In the genomic region with DNA sequence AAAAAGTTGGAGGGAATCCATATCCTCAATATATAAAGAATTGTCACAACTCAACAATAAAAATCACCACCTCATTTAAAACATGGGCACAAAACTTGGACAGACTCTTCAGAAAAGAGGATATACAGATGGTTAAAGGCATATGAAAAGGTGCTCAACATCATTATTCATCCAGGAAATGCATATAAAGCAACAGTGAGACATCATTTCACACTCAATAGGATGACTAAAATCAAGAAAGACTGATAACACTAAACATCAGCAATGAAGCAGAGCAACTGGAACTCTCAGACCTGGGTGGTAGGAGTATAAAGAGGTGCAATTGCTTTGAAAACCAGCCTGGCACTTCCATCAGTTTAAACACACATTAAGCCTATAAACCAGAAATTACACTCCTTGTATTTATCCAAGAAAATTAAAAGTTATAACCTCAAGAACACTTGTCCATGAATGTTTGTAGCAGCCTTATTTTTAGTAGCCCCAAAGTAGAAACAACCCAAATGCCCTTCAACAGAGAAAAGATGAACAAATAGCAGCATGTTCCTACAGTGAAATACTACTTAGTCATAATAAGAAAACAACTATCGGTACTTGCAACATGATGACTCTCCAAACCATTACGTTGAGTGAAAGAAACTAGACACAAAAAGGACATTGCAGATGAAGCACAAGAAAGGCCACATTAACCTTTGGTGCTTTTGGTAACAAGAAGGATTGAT, we compare ENCODE assay signal across 14 cellular contexts.
DNase-seq lines count a peak whose midpoint lies in the region; ATAC-seq, FAIRE-seq and TF ChIP-seq lines count a peak whose summit lies in the region.
"Had no signal": no experiment of that assay in that cellular context is flagged by ENCODE, and none has a peak within 500 bp of the region (broad histone marks: within the 10 kb centered on the region; RNA-seq: fewer than 3 reads in every experiment).

No MANE protein-coding gene starts in this region.

- no peaks in the 10 kb centered on the region for H3K9me2 ChIP-seq in Karpas-422 (replicated peaks; ENCODE audit: insufficient read depth, low read length)

- H3K4me2 ChIP-seq in HepG2 (ENCODE audit: low read depth, low read length) (no peak overlapping the region), Karpas-422 (ENCODE audit: low read depth, low read length, poor library complexity, severe bottlenecking) (no peak overlapping the region)

- 73% methylated on average over 2 of the region's 2 CpGs for WGBS in HepG2 (ENCODE audit: low lambda C conversion rate)
- WGBS in right lobe of liver (ENCODE audit: insufficient coverage, low coverage, low lambda C conversion rate, missing lambda C conversion rate) = 84% methylated on average over 2 of the region's 2 CpGs

- no peaks in the 10 kb centered on the region for H3K36me3 Mint-ChIP-seq in stimulated activated effector memory CD8-positive, alpha-beta T cell treated with anti-CD3 and anti-CD28 coated beads, Interleukin-12 subunit alpha, Interleukin-12 subunit beta, amount 100 ng/mL, for 72 hours

- H2AFZ ChIP-seq in HepG2 (ENCODE audit: low read length) = peak overlapping the region; percentile 32
- H2AFZ ChIP-seq in Karpas-422 (ENCODE audit: low read length) = no peak overlapping the region

- H3K9me3 ChIP-seq in HepG2 (ENCODE audit: low read length) (no peaks in the 10 kb centered on the region), right lobe of liver (no peaks in the 10 kb centered on the region), Karpas-422 (ENCODE audit: low read length) (no peaks in the 10 kb centered on the region)

- H3K79me2 ChIP-seq in HepG2 (ENCODE audit: insufficient read depth, low read length) = no peaks in the 10 kb centered on the region
- H3K79me2 ChIP-seq in Karpas-422 (ENCODE audit: low read length) = no peaks in the 10 kb centered on the region

- TF ChIP-seq RAD21 in HepG2 (CRISPR knock-in tag; IDR thresholded peaks at IDR 0.05) = no peak

- no peaks in the 10 kb centered on the region for H3K9me3 Mint-ChIP-seq in stimulated activated effector memory CD8-positive, alpha-beta T cell treated with anti-CD3 and anti-CD28 coated beads, Interleukin-12 subunit alpha, Interleukin-12 subunit beta, amount 100 ng/mL, for 72 hours
- H3K9me3 Mint-ChIP-seq: H9 had no signal

- H3K4me1 ChIP-seq in HepG2 (ENCODE audit: insufficient read depth, low read length) (peaks cover 11% of the 10 kb centered on the region), right lobe of liver (no peaks in the 10 kb centered on the region), Karpas-422 (ENCODE audit: low read length) (no peaks in the 10 kb centered on the region)

- H3K27ac Mint-ChIP-seq in stimulated activated effector memory CD8-positive, alpha-beta T cell treated with anti-CD3 and anti-CD28 coated beads, Interleukin-12 subunit alpha, Interleukin-12 subunit beta, amount 100 ng/mL, for 72 hours = peak overlapping the region; percentile 13
- H3K27ac Mint-ChIP-seq: H9 had no signal

- CTCF ChIA-PET in HepG2 (lab: Yijun Ruan, JAX; ENCODE audit: low intra/inter-chr PET ratio, low total read pairs) = no interaction called here

- no peak for DNase-seq in activated CD4-positive, CD25-positive, alpha-beta regulatory T cell treated with anti-CD3 and anti-CD28 coated beads, Interleukin-2, amount 50 U/mL, for 72 hours
- no peak for DNase-seq in HepG2 (ENCODE audit: low spot score)
- no peak for DNase-seq in right lobe of liver
- DNase-seq in brain microvascular endothelial cell = peak; percentile 22
- DNase-seq in stimulated activated effector memory CD8-positive, alpha-beta T cell treated with anti-CD3 and anti-CD28 coated beads, Interleukin-12 subunit alpha, Interleukin-12 subunit beta, amount 100 ng/mL, for 72 hours (ENCODE audit: low spot score in 2 of 2) = no peak
- DNase-seq in Karpas-422 = no peak
- DNase-seq: H9, IMR-90, NCI-H1436, NCI-H2029 treated with DMSO at 0.1 percent for 48 hours, NCI-H510A treated with DMSO at 0.1 percent for 48 hours had no signal

- H3K4me1 Mint-ChIP-seq in stimulated activated effector memory CD8-positive, alpha-beta T cell treated with anti-CD3 and anti-CD28 coated beads, Interleukin-12 subunit alpha, Interleukin-12 subunit beta, amount 100 ng/mL, for 72 hours = peaks cover 7% of the 10 kb centered on the region

- no TSS peak for BruUV-seq in HepG2 (replicated peaks; lab: Mats Ljungman, UMichigan)

- no peak for FAIRE-seq in HepG2 (lab: Jason Lieb, UNC)

- POLR2A ChIA-PET in HepG2 (lab: Yijun Ruan, JAX) = no interaction called here

- H3K27me3 ChIP-seq in HepG2 (ENCODE audit: control insufficient read depth in 1 of 2, insufficient read depth in 2 of 2, low read length in 2 of 2) (no peaks in the 10 kb centered on the region), right lobe of liver (no peaks in the 10 kb centered on the region), brain microvascular endothelial cell (replicated peaks) (no peaks in the 10 kb centered on the region), Karpas-422 (ENCODE audit: low read length) (no peaks in the 10 kb centered on the region)

- no peaks in the 10 kb centered on the region for H4K20me1 ChIP-seq in HepG2 (ENCODE audit: insufficient read depth, low read length)
- no peaks in the 10 kb centered on the region for H4K20me1 ChIP-seq in Karpas-422 (ENCODE audit: insufficient read depth, low read depth, low read length)

- in situ Hi-C loops in HepG2 (cut with HindIII; ENCODE audit: extremely low pct_ligation_motif_present, low pct_unique_long_range_greater_than_20kb) (no loop called here), brain microvascular endothelial cell (cut with HindIII; ENCODE audit: low pct_ligation_motif_present, low sequenced_read_pairs) (no loop called here)

- TF ChIP-seq CTCF in HepG2 (CRISPR knock-in tag; IDR thresholded peaks at IDR 0.05) = no peak
- TF ChIP-seq CTCF in right lobe of liver (IDR thresholded peaks at IDR 0.05) = no peak
- TF ChIP-seq CTCF in brain microvascular endothelial cell (IDR thresholded peaks at IDR 0.05; ENCODE audit: low read depth, low read length, missing control alignments) = no peak

- no peak overlapping the region for H3K4me3 ChIP-seq in HepG2 (replicated peaks in 1 of 3; ENCODE audit: insufficient read depth in 1 of 3, low read depth in 2 of 3, low read length in 3 of 3)
- H3K4me3 ChIP-seq in right lobe of liver = no peak overlapping the region
- no peak overlapping the region for H3K4me3 ChIP-seq in brain microvascular endothelial cell (ENCODE audit: low read depth, low read length)
- no peak overlapping the region for H3K4me3 ChIP-seq in Karpas-422 (ENCODE audit: low read length)

- TF ChIP-seq POLR2A in HepG2 (IDR thresholded peaks at IDR 0.05; ENCODE audit: insufficient read depth in 1 of 2, low read depth in 2 of 2, low read length in 2 of 2) (no peak), right lobe of liver (IDR thresholded peaks at IDR 0.05) (no peak)

- peak; percentile 53 to 60 for ATAC-seq in activated CD4-positive, CD25-positive, alpha-beta regulatory T cell treated with anti-CD3 and anti-CD28 coated beads, Interleukin-2, amount 50 U/mL, for 24 hours
- no peak for ATAC-seq in HepG2
- no peak for ATAC-seq in right lobe of liver
- peak; percentile 89 for ATAC-seq in stimulated activated effector memory CD8-positive, alpha-beta T cell treated with anti-CD3 and anti-CD28 coated beads, Interleukin-12 subunit alpha, Interleukin-12 subunit beta, amount 100 ng/mL, for 72 hours
- ATAC-seq in HG03442 (IDR thresholded peaks at IDR 0.05; ENCODE audit: unreplicated experiment) = no peak

- TF ChIP-seq EP300 in HepG2 (IDR thresholded peaks at IDR 0.05; ENCODE audit: low read depth in 2 of 2, low read length in 2 of 2) (no peak), HepG2 (CRISPR knock-in tag; IDR thresholded peaks at IDR 0.05; ENCODE audit: borderline replicate concordance) (no peak)

- H3K27ac ChIP-seq in HepG2 (ENCODE audit: extremely low read length, insufficient read depth, low read length) (no peak overlapping the region), right lobe of liver (no peak overlapping the region), brain microvascular endothelial cell (peak overlapping the region; percentile 20), Karpas-422 (ENCODE audit: low read length) (no peak overlapping the region)
- H3K27ac ChIP-seq: 22Rv1 had no signal

- no peak overlapping the region for H3K9ac ChIP-seq in HepG2 (ENCODE audit: insufficient read depth, low read depth, low read length)
- H3K9ac ChIP-seq in Karpas-422 (ENCODE audit: low read length) = no peak overlapping the region

- H3K4me3 Mint-ChIP-seq in stimulated activated effector memory CD8-positive, alpha-beta T cell treated with anti-CD3 and anti-CD28 coated beads, Interleukin-12 subunit alpha, Interleukin-12 subunit beta, amount 100 ng/mL, for 72 hours = no peak overlapping the region
- H3K4me3 Mint-ChIP-seq: H9 had no signal

- H3K36me3 ChIP-seq in HepG2 (replicated peaks in 1 of 2; ENCODE audit: control insufficient read depth in 1 of 2, insufficient read depth in 2 of 2, low read length in 2 of 2) = no peaks in the 10 kb centered on the region
- no peaks in the 10 kb centered on the region for H3K36me3 ChIP-seq in right lobe of liver
- H3K36me3 ChIP-seq in brain microvascular endothelial cell (replicated peaks) = no peaks in the 10 kb centered on the region
- no peaks in the 10 kb centered on the region for H3K36me3 ChIP-seq in Karpas-422 (ENCODE audit: insufficient read depth, low read length)

- intact Hi-C loops in HepG2 (cut with micrococcal nuclease; ENCODE audit: unreplicated experiment) = no loop called here
- intact Hi-C loops in right lobe of liver (cut with DNase I) = no loop called here

TF ChIP-seq in HepG2, 621 proteins besides CTCF, POLR2A, EP300 and RAD21 (continues in another document):
- TF ChIP-seq ZUFSP (CRISPR knock-in tag; IDR thresholded peaks at IDR 0.05; ENCODE audit: borderline replicate concordance) (no peak), HNRNPL (IDR thresholded peaks at IDR 0.05; ENCODE audit: low read depth, low read length) (no peak), PHF5A (CRISPR knock-in tag; IDR thresholded peaks at IDR 0.05; ENCODE audit: low read depth, unreplicated experiment) (no peak), NFYB (CRISPR knock-in tag; IDR thresholded peaks at IDR 0.05) (no peak), MIER3 (CRISPR knock-in tag; IDR thresholded peaks at IDR 0.05; ENCODE audit: borderline replicate concordance) (no peak), CBX2 (IDR thresholded peaks at IDR 0.05; ENCODE audit: low read depth, low read length) (no peak), CBX2 (CRISPR knock-in tag; IDR thresholded peaks at IDR 0.05; ENCODE audit: low read depth) (no peak)

Comparison
In these comparisons a context has a peak if more than half of its experiments do, and no peak if none do; other contexts are left out.
1. ATAC-seq: peak in activated CD4-positive, CD25-positive, alpha-beta regulatory T cell treated with anti-CD3 and anti-CD28 coated beads, Interleukin-2, amount 50 U/mL, for 24 hours (2 of 2) and stimulated activated effector memory CD8-positive, alpha-beta T cell treated with anti-CD3 and anti-CD28 coated beads, Interleukin-12 subunit alpha, Interleukin-12 subunit beta, amount 100 ng/mL, for 72 hours (single experiment); none in HepG2 (single experiment), right lobe of liver (0 of 4) and HG03442 (single experiment).